1 cellular context compared by ENCODE assay signal in the genomic region with DNA sequence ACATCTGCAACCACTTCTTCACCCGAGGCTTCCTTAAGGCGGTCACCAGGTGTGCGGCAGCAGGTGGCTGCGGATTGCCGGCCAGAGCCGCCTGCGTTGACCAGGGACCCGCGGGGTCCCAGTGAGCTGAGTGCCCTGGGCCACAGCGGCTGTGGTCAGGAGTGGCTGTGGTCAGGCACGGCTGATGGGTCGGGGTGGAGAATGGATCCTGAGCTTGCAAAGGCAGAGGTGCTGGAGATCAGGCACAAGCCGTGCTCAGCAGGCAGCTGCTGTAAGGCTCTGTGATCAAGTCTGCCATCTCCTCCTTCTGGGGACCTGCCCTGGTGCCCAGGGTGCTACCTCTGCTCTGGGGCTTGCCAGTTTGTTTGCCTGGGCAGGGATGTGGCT.
TF ChIP-seq lines count a peak whose summit lies in the region.

No MANE protein-coding gene starts in this region.

TF ChIP-seq in IMR-90, 13 proteins besides CTCF, POLR2A, EP300 and RAD21:
- TF ChIP-seq, protein P1, sequence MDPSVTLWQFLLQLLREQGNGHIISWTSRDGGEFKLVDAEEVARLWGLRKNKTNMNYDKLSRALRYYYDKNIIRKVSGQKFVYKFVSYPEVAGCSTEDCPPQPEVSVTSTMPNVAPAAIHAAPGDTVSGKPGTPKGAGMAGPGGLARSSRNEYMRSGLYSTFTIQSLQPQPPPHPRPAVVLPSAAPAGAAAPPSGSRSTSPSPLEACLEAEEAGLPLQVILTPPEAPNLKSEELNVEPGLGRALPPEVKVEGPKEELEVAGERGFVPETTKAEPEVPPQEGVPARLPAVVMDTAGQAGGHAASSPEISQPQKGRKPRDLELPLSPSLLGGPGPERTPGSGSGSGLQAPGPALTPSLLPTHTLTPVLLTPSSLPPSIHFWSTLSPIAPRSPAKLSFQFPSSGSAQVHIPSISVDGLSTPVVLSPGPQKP (IDR thresholded peaks at IDR 0.05; ENCODE audit: borderline replicate concordance, low read depth, low read length): no peak
- TF ChIP-seq FOS (IDR thresholded peaks at IDR 0.05; ENCODE audit: low read depth, low read length) (no peak), CEBPB (IDR thresholded peaks at IDR 0.05; ENCODE audit: low read depth, low read length) (no peak), NFE2L2 (IDR thresholded peaks at IDR 0.05; ENCODE audit: low read depth, low read length) (no peak), MAFK (IDR thresholded peaks at IDR 0.05; ENCODE audit: low read depth, low read length) (no peak), RFX5 (IDR thresholded peaks at IDR 0.05; ENCODE audit: low read depth, low read length) (no peak), BHLHE40 (IDR thresholded peaks at IDR 0.05; ENCODE audit: low read depth, low read length) (no peak), CHD1 (IDR thresholded peaks at IDR 0.05; ENCODE audit: low read depth, low read length) (no peak), MXI1 (IDR thresholded peaks at IDR 0.05; ENCODE audit: borderline replicate concordance, low read depth, low read length) (no peak), RCOR1 (IDR thresholded peaks at IDR 0.05; ENCODE audit: insufficient replicate concordance, low read length) (no peak), SMC3 (IDR thresholded peaks at IDR 0.05; ENCODE audit: low read depth, low read length) (no peak)
